In the genomic region with DNA sequence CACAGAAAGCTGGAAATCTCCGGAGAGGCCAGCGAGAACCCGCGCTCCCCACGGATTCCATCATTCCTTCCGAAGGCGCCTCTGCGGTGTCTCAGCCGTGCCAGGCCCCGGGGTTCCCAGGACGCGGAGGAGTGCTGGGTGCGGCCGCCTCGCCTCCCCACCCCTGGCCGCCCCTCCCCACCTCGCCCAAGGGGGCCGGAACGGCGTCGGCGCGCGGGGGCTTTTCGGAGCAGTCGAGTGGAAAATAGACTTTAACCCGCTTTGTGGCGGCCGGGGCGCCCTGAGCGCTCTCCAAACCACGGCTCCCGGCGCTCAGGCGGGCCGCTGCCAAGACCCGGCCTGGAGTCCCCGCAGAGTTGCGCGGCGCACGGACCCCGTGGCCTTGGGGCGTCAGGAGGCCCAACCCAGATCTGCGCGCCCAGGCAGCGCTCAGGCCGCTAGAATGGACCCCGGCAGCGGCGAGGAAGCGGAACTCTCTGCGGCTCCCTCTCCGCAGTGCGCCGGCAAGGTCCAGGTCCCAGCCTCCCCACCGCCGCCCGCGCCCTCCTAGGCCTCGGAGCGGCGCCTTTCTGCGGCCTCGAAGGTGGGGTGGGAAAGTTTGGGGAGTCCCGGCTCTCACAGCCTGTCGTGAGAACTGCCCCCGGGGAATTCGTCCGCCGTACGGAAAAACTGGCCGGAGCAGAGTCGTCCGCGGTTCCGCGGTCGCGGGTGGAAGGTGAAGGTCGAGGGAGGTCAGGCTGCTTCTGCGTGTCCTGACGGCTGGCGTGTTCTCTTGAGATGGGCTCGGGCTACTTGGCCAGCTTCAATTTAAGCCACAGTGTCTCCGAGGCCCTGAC, we compare ENCODE assay signal across 8 cellular contexts. TPM values are rescaled to one million over a fixed set of nuclear protein-coding genes. Genes with fewer than 3 reads are reported as not detected.
DNase-seq lines count a peak whose midpoint lies in the region; ATAC-seq and TF ChIP-seq lines count a peak whose summit lies in the region.

No MANE protein-coding gene starts in this region.

- no peak for TF ChIP-seq POLR2A in GM18505 (IDR thresholded peaks at IDR 0.05; ENCODE audit: borderline replicate concordance, extremely low read depth, insufficient read depth, insufficient read length)

- H3K36me3 Mint-ChIP-seq in activated CD8-positive, alpha-beta T cell treated with anti-CD3 and anti-CD28 coated beads for 36 hours (ENCODE audit: low read depth), result no peaks in the 10 kb centered on the region
- H3K36me3 Mint-ChIP-seq in glutamatergic neuron (ENCODE audit: unreplicated experiment), result no peaks in the 10 kb centered on the region
- H3K36me3 Mint-ChIP-seq in osteocyte (ENCODE audit: unreplicated experiment), result no peaks in the 10 kb centered on the region

- peak overlapping the region; percentile 29; the same call in 1 of the 2 replicates for H3K4me3 ChIP-seq in LNCaP clone FGC (ENCODE audit: low read depth, low read length)

- peak overlapping the region; percentile 69 for H3K4me3 Mint-ChIP-seq in activated CD8-positive, alpha-beta T cell treated with anti-CD3 and anti-CD28 coated beads for 36 hours
- H3K4me3 Mint-ChIP-seq in glutamatergic neuron (ENCODE audit: unreplicated experiment), result peak overlapping the region; percentile 74
- H3K4me3 Mint-ChIP-seq in osteocyte (ENCODE audit: unreplicated experiment), result peak overlapping the region; percentile 59

- intact Hi-C loops in activated CD8-positive, alpha-beta T cell treated with anti-CD3 and anti-CD28 coated beads for 36 hours (cut with micrococcal nuclease), result no loop called here

- ATAC-seq in GM18505 (IDR thresholded peaks at IDR 0.05; ENCODE audit: unreplicated experiment) (peak; percentile 55), GM21825 (IDR thresholded peaks at IDR 0.05; ENCODE audit: unreplicated experiment) (peak; percentile 59)
- peak; percentile 60 for ATAC-seq in activated CD8-positive, alpha-beta T cell treated with anti-CD3 and anti-CD28 coated beads for 36 hours

- TF ChIP-seq CTCF in LNCaP clone FGC (IDR thresholded peaks at IDR 0.05; ENCODE audit: control insufficient read depth, extremely low read depth, insufficient read depth) (no peak), glutamatergic neuron (IDR thresholded peaks at IDR 0.05; ENCODE audit: partially characterized antibody, unreplicated experiment) (no peak), osteocyte (IDR thresholded peaks at IDR 0.05) (no peak)
- no peak for TF ChIP-seq CTCF in activated CD8-positive, alpha-beta T cell treated with anti-CD3 and anti-CD28 coated beads for 36 hours (IDR thresholded peaks at IDR 0.05)

- H3K4me1 Mint-ChIP-seq in activated CD8-positive, alpha-beta T cell treated with anti-CD3 and anti-CD28 coated beads for 36 hours (ENCODE audit: low read depth), result peaks cover 31% of the 10 kb centered on the region
- peaks cover 8% of the 10 kb centered on the region for H3K4me1 Mint-ChIP-seq in glutamatergic neuron (ENCODE audit: low read depth, unreplicated experiment)
- peaks cover 28% of the 10 kb centered on the region for H3K4me1 Mint-ChIP-seq in osteocyte (ENCODE audit: unreplicated experiment)

- H3K9me3 Mint-ChIP-seq in activated CD8-positive, alpha-beta T cell treated with anti-CD3 and anti-CD28 coated beads for 36 hours, result no peaks in the 10 kb centered on the region
- H3K9me3 Mint-ChIP-seq in glutamatergic neuron (ENCODE audit: unreplicated experiment), result peaks cover 7% of the 10 kb centered on the region
- no peaks in the 10 kb centered on the region for H3K9me3 Mint-ChIP-seq in osteocyte (ENCODE audit: unreplicated experiment)

- DNase-seq in LNCaP clone FGC (ENCODE audit: low read depth) (no peak), glutamatergic neuron (peak; percentile 75), osteocyte (ENCODE audit: extremely low spot score, unreplicated experiment) (peak; percentile 79), DMS114 treated with DMSO at 0.1 percent for 48 hours (lab: John Stamatoyannopoulos, UW; ENCODE audit: unreplicated experiment) (no peak), H4 (ENCODE audit: low spot score) (no peak)
- DNase-seq in activated CD8-positive, alpha-beta T cell treated with anti-CD3 and anti-CD28 coated beads for 36 hours, result peak; percentile 62

- CTCF ChIA-PET in activated CD8-positive, alpha-beta T cell treated with anti-CD3 and anti-CD28 coated beads for 36 hours (lab: Charles Lee), result interaction anchor here (0.9 to 3.3 kb wide), 8 partner anchors 10 to 248 kb away, joined by 4 to 23 read pairs (median 6); a partner anchor contains a TSS

- H3K27ac Mint-ChIP-seq in activated CD8-positive, alpha-beta T cell treated with anti-CD3 and anti-CD28 coated beads for 36 hours, result no peak overlapping the region
- H3K27ac Mint-ChIP-seq in glutamatergic neuron (ENCODE audit: unreplicated experiment) (no peak overlapping the region), osteocyte (ENCODE audit: unreplicated experiment) (no peak overlapping the region)

- peaks cover 78% of the 10 kb centered on the region for H3K27me3 Mint-ChIP-seq in activated CD8-positive, alpha-beta T cell treated with anti-CD3 and anti-CD28 coated beads for 36 hours
- H3K27me3 Mint-ChIP-seq in glutamatergic neuron (ENCODE audit: unreplicated experiment), result peaks cover 42% of the 10 kb centered on the region
- H3K27me3 Mint-ChIP-seq in osteocyte (ENCODE audit: unreplicated experiment), result peaks cover 78% of the 10 kb centered on the region

- POLR2A ChIA-PET in activated CD8-positive, alpha-beta T cell treated with anti-CD3 and anti-CD28 coated beads for 36 hours (lab: Charles Lee), result interaction anchor here (1.3 kb wide), 1 partner anchor 15 kb away, joined by 3 read pairs; no protein-coding TSS in a partner anchor

RNA-seq across cellular contexts. Expression of a gene that starts 1.2 kb away (rescaled TPM):
- not detected for total RNA-seq in activated CD8-positive, alpha-beta T cell treated with anti-CD3 and anti-CD28 coated beads for 36 hours
- total RNA-seq in glutamatergic neuron (ENCODE audit: unreplicated experiment) (0.54 TPM), osteocyte (not detected in 2 replicates)
- total RNA-seq in H4 (2014; rRNA removed; shearing (Covaris generic)), result not detected in 2 replicates

RNA-seq across cellular contexts. Expression of a gene that starts 28.9 kb away (rescaled TPM):
- total RNA-seq in activated CD8-positive, alpha-beta T cell treated with anti-CD3 and anti-CD28 coated beads for 36 hours, result 1 to 10 TPM; 7.8 to 9.4 TPM
- total RNA-seq in glutamatergic neuron (ENCODE audit: unreplicated experiment) (1.7 TPM), osteocyte (6.2 and 7.1 TPM in 2 replicates)
- total RNA-seq in H4 (2014; rRNA removed; shearing (Covaris generic)), result 47.6 and 52.5 TPM in 2 replicates

Comparison
In these comparisons a context has a peak if more than half of its experiments do, and no peak if none do; other contexts are left out.
1. DNase-seq: peak in activated CD8-positive, alpha-beta T cell treated with anti-CD3 and anti-CD28 coated beads for 36 hours (single experiment), glutamatergic neuron (single experiment) and osteocyte (single experiment); none in LNCaP clone FGC (single experiment), DMS114 treated with DMSO at 0.1 percent for 48 hours (single experiment) and H4 (single experiment).
2. Peak in every context shown above with its lines, with median percentiles within 50 percentile points of each other: ATAC-seq and H3K4me3 Mint-ChIP-seq.